In the genomic region with DNA sequence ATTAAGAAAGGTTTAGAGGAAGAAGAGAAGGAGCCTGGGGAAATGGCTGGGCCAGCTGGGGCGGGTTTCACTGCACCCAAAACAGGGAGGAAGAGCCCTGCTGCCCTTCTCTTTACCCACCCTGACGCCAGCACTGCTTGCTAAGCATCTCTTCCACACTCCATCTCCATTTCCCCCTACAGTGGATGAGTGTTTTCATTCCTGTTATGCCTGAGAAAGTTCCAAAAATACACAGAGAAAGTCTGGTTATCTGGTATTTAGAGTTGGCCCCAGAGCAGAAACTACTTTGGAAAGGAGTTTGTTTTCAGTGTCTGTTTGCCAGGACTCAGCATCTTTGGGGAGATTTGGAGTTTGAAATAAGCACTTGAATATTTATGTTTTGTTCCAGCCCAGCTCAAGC, we compare ENCODE assay signal across 18 cellular contexts.
DNase-seq lines count a peak whose midpoint lies in the region; ATAC-seq, FAIRE-seq and TF ChIP-seq lines count a peak whose summit lies in the region.
"Had no signal": no experiment of that assay in that cellular context is flagged by ENCODE, and none has a peak within 500 bp of the region (broad histone marks: within the 10 kb centered on the region; RNA-seq: fewer than 3 reads in every experiment).

No MANE protein-coding gene starts in this region.

- ATAC-seq in heart right ventricle, result peak in 6 of 8 donors; percentile 38 to 73 (median 65)
- ATAC-seq in activated T-cell treated with anti-CD3 and anti-CD28 coated beads, Interleukin-2, amount 50 U/mL, for 72 hours (replicated peaks in 1 of 2), result no peak

- no peak overlapping the region for H3K4me2 ChIP-seq in astrocyte (ENCODE audit: low read length)

- H3K9me3 Mint-ChIP-seq in astrocyte (ENCODE audit: unreplicated experiment) (no peaks in the 10 kb centered on the region), progenitor cell of endocrine pancreas (ENCODE audit: low read depth) (no peaks in the 10 kb centered on the region)
- no peaks in the 10 kb centered on the region for H3K9me3 Mint-ChIP-seq in activated T-cell treated with anti-CD3 and anti-CD28 coated beads, Interleukin-2, amount 50 U/mL, for 72 hours
- H3K9me3 Mint-ChIP-seq: T-helper 2 cell treated with Interferon-gamma antibody and Interleukin-4, amounts not matched to agents 5 μg/mL and 100 μg/mL, for 36 hours had no signal

- H3K27me3 ChIP-seq in astrocyte (ENCODE audit: insufficient read depth, low read length) (no peaks in the 10 kb centered on the region), heart right ventricle (peaks cover 0 to 12% (median 0%) of the 10 kb centered on the region in 7 donors)
- H3K27me3 ChIP-seq: upper lobe of left lung had no signal

- H3K4me3 ChIP-seq in astrocyte (ENCODE audit: insufficient read depth, low read depth, low read length) (no peak overlapping the region), heart right ventricle (no peak overlapping the region)
- H3K4me3 ChIP-seq: upper lobe of left lung had no signal

- 46 to 63% methylated on average over 2 of the region's 2 CpGs for WGBS in heart right ventricle, 2 donors

- no peak overlapping the region for H3K9ac ChIP-seq in astrocyte (ENCODE audit: low read length)

- H3K9me3 ChIP-seq in astrocyte (ENCODE audit: insufficient read depth, low read depth, low read length) (no peaks in the 10 kb centered on the region), heart right ventricle (no peaks in the 10 kb centered on the region)
- H3K9me3 ChIP-seq: upper lobe of left lung had no signal

- no peaks in the 10 kb centered on the region for H4K20me1 ChIP-seq in astrocyte (ENCODE audit: insufficient read depth, low read length)

- H3K79me2 ChIP-seq in astrocyte (ENCODE audit: insufficient read depth, low read length), result no peaks in the 10 kb centered on the region

- H3K27me3 Mint-ChIP-seq in astrocyte (ENCODE audit: low read depth, unreplicated experiment) (no peaks in the 10 kb centered on the region), progenitor cell of endocrine pancreas (no peaks in the 10 kb centered on the region)
- H3K27me3 Mint-ChIP-seq in activated T-cell treated with anti-CD3 and anti-CD28 coated beads, Interleukin-2, amount 50 U/mL, for 72 hours (ENCODE audit: low read depth), result peaks cover 7% of the 10 kb centered on the region

- intact Hi-C loops in heart right ventricle (cut with DNase I), result no loop called here

- H3K36me3 Mint-ChIP-seq in astrocyte (ENCODE audit: low read depth, unreplicated experiment) (no peaks in the 10 kb centered on the region), progenitor cell of endocrine pancreas (ENCODE audit: insufficient read depth) (no peaks in the 10 kb centered on the region)
- H3K36me3 Mint-ChIP-seq in activated T-cell treated with anti-CD3 and anti-CD28 coated beads, Interleukin-2, amount 50 U/mL, for 72 hours (ENCODE audit: insufficient read depth in 2 of 2), result no peaks in the 10 kb centered on the region

- H3K4me3 Mint-ChIP-seq in astrocyte (ENCODE audit: unreplicated experiment), result no peak overlapping the region
- H3K4me3 Mint-ChIP-seq in progenitor cell of endocrine pancreas (ENCODE audit: low read depth), result no peak overlapping the region
- no peak overlapping the region for H3K4me3 Mint-ChIP-seq in activated T-cell treated with anti-CD3 and anti-CD28 coated beads, Interleukin-2, amount 50 U/mL, for 72 hours
- H3K4me3 Mint-ChIP-seq: T-helper 2 cell treated with Interferon-gamma antibody and Interleukin-4, amounts not matched to agents 5 μg/mL and 100 μg/mL, for 36 hours had no signal

- no peak overlapping the region for H2AFZ ChIP-seq in astrocyte (ENCODE audit: low read depth, low read length)

- FAIRE-seq in astrocyte (lab: Jason Lieb, UNC), result peak; percentile 13

- H3K27ac ChIP-seq in astrocyte (ENCODE audit: low read depth, low read length) (no peak overlapping the region), heart right ventricle (peak overlapping the region in 5 of 10 donors; percentile 54 to 75 (median 57))
- H3K27ac ChIP-seq: upper lobe of left lung had no signal

- H3K4me1 ChIP-seq in astrocyte (ENCODE audit: insufficient read depth, low read length) (peaks cover 17% of the 10 kb centered on the region), heart right ventricle (peaks cover 0 to 21% (median 0%) of the 10 kb centered on the region in 9 donors)
- H3K4me1 ChIP-seq: upper lobe of left lung had no signal

- peaks cover 3% of the 10 kb centered on the region for H3K4me1 Mint-ChIP-seq in astrocyte (ENCODE audit: low read depth, unreplicated experiment)
- H3K4me1 Mint-ChIP-seq in progenitor cell of endocrine pancreas (ENCODE audit: low read depth), result peaks cover 45% of the 10 kb centered on the region
- H3K4me1 Mint-ChIP-seq in activated T-cell treated with anti-CD3 and anti-CD28 coated beads, Interleukin-2, amount 50 U/mL, for 72 hours (ENCODE audit: low read depth), result no peaks in the 10 kb centered on the region

- H3K27ac Mint-ChIP-seq in astrocyte (ENCODE audit: unreplicated experiment), result no peak overlapping the region
- H3K27ac Mint-ChIP-seq in progenitor cell of endocrine pancreas, result peak overlapping the region; percentile 15
- H3K27ac Mint-ChIP-seq in activated T-cell treated with anti-CD3 and anti-CD28 coated beads, Interleukin-2, amount 50 U/mL, for 72 hours, result no peak overlapping the region
- H3K27ac Mint-ChIP-seq: T-helper 2 cell treated with Interferon-gamma antibody and Interleukin-4, amounts not matched to agents 5 μg/mL and 100 μg/mL, for 36 hours had no signal

- DNase-seq in AG08396 (ENCODE audit: low spot score) (peak; percentile 7), astrocyte (ENCODE audit: low read depth) (peak; percentile 75), heart right ventricle (no peak), progenitor cell of endocrine pancreas (ENCODE audit: low spot score, unreplicated experiment) (no peak), SHP77 (lab: John Stamatoyannopoulos, UW) (no peak)
- no peak for DNase-seq in activated CD4-positive, alpha-beta T cell treated with anti-CD3 and anti-CD28 coated beads for 48 hours
- no peak for DNase-seq in activated effector memory CD4-positive, alpha-beta T cell treated with Interleukin-2 at 50 U/mL for 16 hours
- DNase-seq in activated T-cell treated with anti-CD3 and anti-CD28 coated beads, Interleukin-2, amount 50 U/mL, for 72 hours, result no peak
- DNase-seq: ACHN; activated CD4-positive, CD25-positive, alpha-beta regulatory T cell treated with anti-CD3 and anti-CD28 coated beads, Interleukin-2, amount 50 U/mL, for 72 hours; activated naive CD4-positive, alpha-beta T cell treated with Interleukin-2 at 50 U/mL for 16 hours; effector memory CD4-positive, alpha-beta T cell; KBM-7; NCI-H1417 treated with DMSO at 0.1 percent for 48 hours; NCI-H226; stimulated activated CD4-positive, alpha-beta T cell treated with anti-CD3 and anti-CD28 coated beads, Interleukin-4, amount 100 ng/mL, for 24 hours; upper lobe of left lung had no signal

- TF ChIP-seq CTCF in astrocyte (IDR thresholded peaks at IDR 0.05; ENCODE audit: insufficient read depth, low read depth, low read length) (no peak), heart right ventricle (IDR thresholded peaks at IDR 0.05) (no peak), progenitor cell of endocrine pancreas (IDR thresholded peaks at IDR 0.05; ENCODE audit: unreplicated experiment) (no peak)

- H3K36me3 ChIP-seq in astrocyte (ENCODE audit: insufficient read depth, low read length) (no peaks in the 10 kb centered on the region), heart right ventricle (no peaks in the 10 kb centered on the region)
- H3K36me3 ChIP-seq: upper lobe of left lung had no signal

Comparison
In these comparisons a context has a peak if more than half of its experiments do, and no peak if none do; other contexts are left out.
1. DNase-seq: peak in AG08396 (single experiment) and astrocyte (single experiment); none in heart right ventricle (0 of 2), progenitor cell of endocrine pancreas (single experiment), activated CD4-positive, alpha-beta T cell treated with anti-CD3 and anti-CD28 coated beads for 48 hours (single experiment), SHP77 (0 of 2), activated effector memory CD4-positive, alpha-beta T cell treated with Interleukin-2 at 50 U/mL for 16 hours (single experiment) and activated T-cell treated with anti-CD3 and anti-CD28 coated beads, Interleukin-2, amount 50 U/mL, for 72 hours (0 of 2).
2. ATAC-seq: peak in heart right ventricle (6 of 8); none in activated T-cell treated with anti-CD3 and anti-CD28 coated beads, Interleukin-2, amount 50 U/mL, for 72 hours (0 of 2).